Comparison of ENCODE assay signal across 9 cellular contexts in the genomic region with DNA sequence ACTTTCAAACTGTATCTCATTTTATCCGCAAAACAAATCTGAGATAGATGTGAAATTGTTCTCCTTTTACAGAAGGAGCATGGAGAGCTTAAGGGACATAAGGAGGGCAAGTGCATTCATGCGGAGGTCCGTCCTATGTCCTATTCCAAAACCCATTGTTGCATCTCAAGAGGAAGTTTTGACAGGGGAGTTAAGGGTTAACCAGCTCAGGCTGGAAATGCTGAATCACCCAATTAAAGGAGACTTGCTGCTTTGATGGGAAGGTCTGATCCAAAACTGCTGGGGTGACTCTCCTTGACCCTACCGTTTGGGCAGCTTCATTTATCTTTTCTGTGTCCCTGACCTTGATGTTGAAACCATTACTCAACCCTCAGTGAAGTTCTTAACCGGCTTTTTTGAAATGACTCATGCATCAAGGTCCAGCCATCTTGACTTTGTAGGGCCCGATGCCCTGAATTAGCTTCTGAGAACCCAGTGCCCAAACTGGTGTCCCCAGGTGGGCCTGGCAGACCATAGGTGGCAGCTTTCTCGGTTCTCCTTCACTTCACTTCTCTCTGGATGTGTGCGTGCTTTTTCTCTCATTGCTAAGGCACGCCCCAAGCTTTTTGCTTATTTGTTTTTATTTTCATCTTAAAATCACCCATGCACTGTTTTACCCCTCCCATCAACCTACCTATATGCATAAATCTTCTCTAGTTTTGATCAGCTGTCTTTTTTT. TPM values are rescaled to one million over a fixed set of nuclear protein-coding genes. Genes with fewer than 3 reads are reported as not detected.
DNase-seq lines count a peak whose midpoint lies in the region; TF ChIP-seq lines count a peak whose summit lies in the region.
"Had no signal": no experiment of that assay in that cellular context is flagged by ENCODE, and none has a peak within 500 bp of the region (broad histone marks: within the 10 kb centered on the region; RNA-seq: fewer than 3 reads in every experiment).

No MANE protein-coding gene starts in this region.

- peak; percentile 23 for DNase-seq in COLO829 (ENCODE audit: low spot score)
- peak; percentile 82 for DNase-seq in GM23248
- DNase-seq in NB4 (ENCODE audit: low read depth), result peak; percentile 98
- DNase-seq in epithelial cell of esophagus (ENCODE audit: low read depth), result peak; percentile 73
- peak; percentile 78 for DNase-seq in skeletal muscle cell (ENCODE audit: low read depth)
- no peak for DNase-seq in pons (ENCODE audit: low spot score)
- no peak for DNase-seq in stimulated activated CD4-positive, alpha-beta T cell treated with anti-CD3 and anti-CD28 coated beads, Interleukin-1b, Interleukin-23, amount 100 ng/mL, for 48 hours
- DNase-seq in ureter (ENCODE audit: low spot score), result no peak

- H3K27ac ChIP-seq in GM23248, result peak overlapping the region; percentile 18; the same call in 1 of the 2 replicates
- H3K27ac ChIP-seq: cardiac muscle cell had no signal

- H3K36me3 ChIP-seq in GM23248 (ENCODE audit: low read depth), result no peaks in the 10 kb centered on the region
- H3K36me3 ChIP-seq: cardiac muscle cell had no signal

- peaks cover 16% of the 10 kb centered on the region for H3K4me1 ChIP-seq in GM23248 (ENCODE audit: insufficient read depth)

- H3K4me2 ChIP-seq in GM23248 (ENCODE audit: unreplicated experiment), result peak overlapping the region; percentile 7

- peaks cover 31% of the 10 kb centered on the region for H3F3A ChIP-seq in GM23248 (ENCODE audit: insufficient read depth)

- TF ChIP-seq POLR2A in NB4 (IDR thresholded peaks at IDR 0.05; ENCODE audit: extremely low read depth, insufficient read length), result no peak

- H2AFZ ChIP-seq in GM23248, result peak overlapping the region; percentile 69

- H3K4me3 ChIP-seq in GM23248, result no peak overlapping the region
- H3K4me3 ChIP-seq in NB4 (ENCODE audit: low read depth, low read length), result no peak overlapping the region
- no peak overlapping the region for H3K4me3 ChIP-seq in epithelial cell of esophagus (ENCODE audit: low read length)
- H3K4me3 ChIP-seq in skeletal muscle cell (ENCODE audit: low read depth, low read length), result no peak overlapping the region
- H3K4me3 ChIP-seq: cardiac muscle cell had no signal

- no peaks in the 10 kb centered on the region for H3K9me2 ChIP-seq in GM23248 (ENCODE audit: insufficient read depth)

- no peaks in the 10 kb centered on the region for H3K79me2 ChIP-seq in GM23248 (ENCODE audit: insufficient read depth)

- no peaks in the 10 kb centered on the region for H3K9me3 ChIP-seq in GM23248 (ENCODE audit: low read depth)

- in situ Hi-C loops in GM23248 (cut with MboI), result no loop called here

- H3K9ac ChIP-seq in GM23248, result 0 out of 2 replicates have a peak overlapping the region, but pooled peaks have one; percentile 5

- no peaks in the 10 kb centered on the region for H4K20me1 ChIP-seq in GM23248 (ENCODE audit: insufficient read depth)

- H3K27me3 ChIP-seq in GM23248 (replicated peaks; ENCODE audit: insufficient read depth), result no peaks in the 10 kb centered on the region

- TF ChIP-seq CTCF in NB4 (IDR thresholded peaks at IDR 0.05; ENCODE audit: low read depth, low read length) (no peak), epithelial cell of esophagus (IDR thresholded peaks at IDR 0.05; ENCODE audit: insufficient read depth, low read depth, low read length, missing control alignments) (no peak)

- whole genome bisulfite sequencing in GM23248 (ENCODE audit: low coverage in 1 of 2, low lambda C conversion rate in 2 of 2, missing lambda C conversion rate in 2 of 2), 2 experiments, result 63 to 66% methylated on average over 9 of the region's 9 CpGs

RNA-seq across cellular contexts. Expression of a gene that starts 15.9 kb away (rescaled TPM):
- not detected in 2 replicates for total RNA-seq in GM23248 (2014; rRNA removed; shearing (Covaris generic))
- polyA plus RNA-seq in GM23248 (2016; fragmentation: Nextera tagmentation; extraction: Ambion mirVana), result not detected in 2 replicates
- 0.21 TPM for total RNA-seq in ureter
- total RNA-seq: cardiac muscle cell had no signal
- polyA plus RNA-seq: cardiac muscle cell had no signal

RNA-seq across cellular contexts. Expression of a gene that starts 43.9 kb away (rescaled TPM):
- total RNA-seq in GM23248 (2014; rRNA removed; shearing (Covaris generic)), result 204 and 277 TPM in 2 replicates
- polyA plus RNA-seq in GM23248 (2016; fragmentation: Nextera tagmentation; extraction: Ambion mirVana), result 290 and 299 TPM in 2 replicates
- 249 TPM for total RNA-seq in ureter

Comparison
In these comparisons a context has a peak if more than half of its experiments do, and no peak if none do; other contexts are left out.
1. DNase-seq: peak in COLO829 (single experiment), GM23248 (single experiment), NB4 (single experiment), epithelial cell of esophagus (single experiment) and skeletal muscle cell (single experiment); none in pons (single experiment), stimulated activated CD4-positive, alpha-beta T cell treated with anti-CD3 and anti-CD28 coated beads, Interleukin-1b, Interleukin-23, amount 100 ng/mL, for 48 hours (single experiment) and ureter (single experiment).